20 cellular contexts compared by ENCODE assay signal in genomic region chr2:18404141-18404540, GRCh38.
A peak's percentile ranks its signal among the peaks of the same experiment; 100 is the strongest.
DNase-seq lines count a peak whose midpoint lies in the region; ATAC-seq and TF ChIP-seq lines count a peak whose summit lies in the region.
"Had no signal": no experiment of that assay in that cellular context is flagged by ENCODE, and none has a peak within 500 bp of the region (broad histone marks: within the 10 kb centered on the region; RNA-seq: fewer than 3 reads in every experiment).

No MANE protein-coding gene starts in this region.

- H3K79me2 ChIP-seq in SK-N-SH (ENCODE audit: insufficient read depth): no peaks in the 10 kb centered on the region

- no peak overlapping the region for H3K4me3 Mint-ChIP-seq in activated CD4-positive, alpha-beta T cell treated with anti-CD3 and anti-CD28 coated beads, Interleukin-2, amount 10 ng/mL, durations not matched to agents 24 days and 14 days
- H3K4me3 Mint-ChIP-seq: B cell; CD4-positive, alpha-beta T cell; HFFc6 had no signal

- no peaks in the 10 kb centered on the region for H3K36me3 ChIP-seq in SK-N-SH (replicated peaks in 1 of 2; ENCODE audit: control insufficient read depth in 1 of 2, insufficient read depth in 2 of 2, low read length in 1 of 2)
- no peaks in the 10 kb centered on the region for H3K36me3 ChIP-seq in psoas muscle (ENCODE audit: insufficient read depth in 1 of 2, low read depth in 1 of 2)

- H3K4me1 Mint-ChIP-seq in activated CD4-positive, alpha-beta T cell treated with anti-CD3 and anti-CD28 coated beads, Interleukin-2, amount 10 ng/mL, durations not matched to agents 24 days and 14 days: no peaks in the 10 kb centered on the region
- H3K4me1 Mint-ChIP-seq: B cell had no signal

- no peak for TF ChIP-seq EP300 in SK-N-SH (IDR thresholded peaks at IDR 0.05; ENCODE audit: borderline replicate concordance in 1 of 2, low read depth in 1 of 2, low read length in 1 of 2)

- intact Hi-C loops in activated CD4-positive, alpha-beta T cell treated with anti-CD3 and anti-CD28 coated beads, Interleukin-2, amount 10 ng/mL, durations not matched to agents 24 days and 14 days (cut with micrococcal nuclease): no loop called here
- intact Hi-C loops in psoas muscle (cut with DNase I): no loop called here

- H3K27ac ChIP-seq in SK-N-SH (ENCODE audit: low read depth in 2 of 2, low read length in 1 of 2) (no peak overlapping the region), psoas muscle (no peak overlapping the region)
- H3K27ac ChIP-seq: 22Rv1, HL-60 had no signal

- H3K4me3 ChIP-seq in SK-N-SH (ENCODE audit: low read depth in 2 of 2, low read length in 1 of 2): no peak overlapping the region
- no peak overlapping the region for H3K4me3 ChIP-seq in epithelial cell of esophagus (ENCODE audit: low read length)
- no peak overlapping the region for H3K4me3 ChIP-seq in psoas muscle
- H3K4me3 ChIP-seq: K562 had no signal

- DNase-seq in activated CD4-positive, alpha-beta T cell treated with anti-CD3 and anti-CD28 coated beads, Interleukin-2, amount 10 ng/mL, durations not matched to agents 24 days and 14 days: peak; percentile 9
- no peak for DNase-seq in activated CD4-positive, alpha-beta T cell treated with anti-CD3 and anti-CD28 coated beads for 4 hours
- DNase-seq in SK-N-SH (no peak), epithelial cell of esophagus (ENCODE audit: low read depth) (peak; percentile 9), dedifferentiated amniotic fluid mesenchymal stem cell (ENCODE audit: extremely low spot score) (no peak), globus pallidus (ENCODE audit: low spot score) (no peak), psoas muscle (no peak)
- DNase-seq: C1 segment of cervical spinal cord; Calu3; CD4-positive, alpha-beta T cell; DMS79; GDM1; GOT3; HCEC 1CT; HFFc6 had no signal

- no peak overlapping the region for H3K4me2 ChIP-seq in SK-N-SH

- 47% methylated on average over 3 of the region's 3 CpGs for WGBS in SK-N-SH (ENCODE audit: low lambda C conversion rate)
- WGBS in psoas muscle, 3 donors: 68 to 72% (median 70%) methylated on average over 3 of the region's 3 CpGs

- H3K27me3 Mint-ChIP-seq in activated CD4-positive, alpha-beta T cell treated with anti-CD3 and anti-CD28 coated beads, Interleukin-2, amount 10 ng/mL, durations not matched to agents 24 days and 14 days: peaks cover 4% of the 10 kb centered on the region

- no peak for ATAC-seq in psoas muscle
- ATAC-seq in GM21381 (IDR thresholded peaks at IDR 0.05; ENCODE audit: unreplicated experiment): no peak

- H3K4me1 ChIP-seq in SK-N-SH (ENCODE audit: control insufficient read depth in 1 of 2, insufficient read depth in 2 of 2, low read depth in 1 of 2, low read length in 1 of 2) (no peaks in the 10 kb centered on the region; a peak in 1 of 4 replicates), psoas muscle (no peaks in the 10 kb centered on the region)

- no peak for TF ChIP-seq RAD21 in SK-N-SH (IDR thresholded peaks at IDR 0.05; ENCODE audit: low read length)

- H3K9me3 Mint-ChIP-seq in activated CD4-positive, alpha-beta T cell treated with anti-CD3 and anti-CD28 coated beads, Interleukin-2, amount 10 ng/mL, durations not matched to agents 24 days and 14 days: no peaks in the 10 kb centered on the region
- H3K9me3 Mint-ChIP-seq: CD4-positive, alpha-beta T cell; HFFc6 had no signal

- no peak for TF ChIP-seq CTCF in SK-N-SH (IDR thresholded peaks at IDR 0.05)
- no peak for TF ChIP-seq CTCF in epithelial cell of esophagus (IDR thresholded peaks at IDR 0.05; ENCODE audit: insufficient read depth, low read depth, low read length, missing control alignments)
- TF ChIP-seq CTCF in psoas muscle (IDR thresholded peaks at IDR 0.05): no peak

- H3K27me3 ChIP-seq in SK-N-SH (ENCODE audit: insufficient read depth) (no peaks in the 10 kb centered on the region), psoas muscle (ENCODE audit: insufficient read depth in 3 of 3, low read length in 2 of 3) (no peaks in the 10 kb centered on the region)

- H3K36me3 Mint-ChIP-seq in activated CD4-positive, alpha-beta T cell treated with anti-CD3 and anti-CD28 coated beads, Interleukin-2, amount 10 ng/mL, durations not matched to agents 24 days and 14 days (ENCODE audit: low read depth): no peaks in the 10 kb centered on the region

- H3K27ac Mint-ChIP-seq in activated CD4-positive, alpha-beta T cell treated with anti-CD3 and anti-CD28 coated beads, Interleukin-2, amount 10 ng/mL, durations not matched to agents 24 days and 14 days: no peak overlapping the region
- H3K27ac Mint-ChIP-seq: B cell; CD4-positive, alpha-beta T cell; HFFc6 had no signal

- H3F3A ChIP-seq in SK-N-SH (replicated peaks; ENCODE audit: insufficient read depth): no peaks in the 10 kb centered on the region

- H2AFZ ChIP-seq in SK-N-SH (ENCODE audit: low read depth): no peak overlapping the region

- no peaks in the 10 kb centered on the region for H4K20me1 ChIP-seq in SK-N-SH (ENCODE audit: insufficient read depth)

- CTCF ChIA-PET in SK-N-SH (lab: Yijun Ruan, JAX): interaction anchor here (0.8 to 2.1 kb wide), 10 partner anchors 8 to 976 kb away, joined by 3 to 18 read pairs (median 5); no protein-coding TSS in a partner anchor

- H3K9ac ChIP-seq in SK-N-SH: no peak overlapping the region

- POLR2A ChIA-PET in SK-N-SH (lab: Yijun Ruan, JAX): no interaction called here

- no peaks in the 10 kb centered on the region for H3K9me2 ChIP-seq in SK-N-SH

- no peaks in the 10 kb centered on the region for H3K9me3 ChIP-seq in SK-N-SH
- H3K9me3 ChIP-seq in psoas muscle: no peaks in the 10 kb centered on the region

TF ChIP-seq in SK-N-SH, 30 proteins besides CTCF, POLR2A, EP300 and RAD21:
- TF ChIP-seq, protein P1, sequence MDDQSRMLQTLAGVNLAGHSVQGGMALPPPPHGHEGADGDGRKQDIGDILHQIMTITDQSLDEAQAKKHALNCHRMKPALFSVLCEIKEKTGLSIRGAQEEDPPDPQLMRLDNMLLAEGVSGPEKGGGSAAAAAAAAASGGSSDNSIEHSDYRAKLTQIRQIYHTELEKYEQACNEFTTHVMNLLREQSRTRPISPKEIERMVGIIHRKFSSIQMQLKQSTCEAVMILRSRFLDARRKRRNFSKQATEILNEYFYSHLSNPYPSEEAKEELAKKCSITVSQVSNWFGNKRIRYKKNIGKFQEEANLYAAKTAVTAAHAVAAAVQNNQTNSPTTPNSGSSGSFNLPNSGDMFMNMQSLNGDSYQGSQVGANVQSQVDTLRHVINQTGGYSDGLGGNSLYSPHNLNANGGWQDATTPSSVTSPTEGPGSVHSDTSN (IDR thresholded peaks at IDR 0.05): no peak
- TF ChIP-seq TCF12 (IDR thresholded peaks at IDR 0.05): peak; percentile 27; the same call in 1 of the 2 replicates

Comparison
In these comparisons a context has a peak if more than half of its experiments do, and no peak if none do; other contexts are left out.
1. DNase-seq: peak in activated CD4-positive, alpha-beta T cell treated with anti-CD3 and anti-CD28 coated beads, Interleukin-2, amount 10 ng/mL, durations not matched to agents 24 days and 14 days (single experiment) and epithelial cell of esophagus (single experiment); none in activated CD4-positive, alpha-beta T cell treated with anti-CD3 and anti-CD28 coated beads for 4 hours (0 of 2), SK-N-SH (single experiment), dedifferentiated amniotic fluid mesenchymal stem cell (single experiment), globus pallidus (single experiment) and psoas muscle (0 of 2).